ENCODE assay signal across 8 cellular contexts in the genomic region with DNA sequence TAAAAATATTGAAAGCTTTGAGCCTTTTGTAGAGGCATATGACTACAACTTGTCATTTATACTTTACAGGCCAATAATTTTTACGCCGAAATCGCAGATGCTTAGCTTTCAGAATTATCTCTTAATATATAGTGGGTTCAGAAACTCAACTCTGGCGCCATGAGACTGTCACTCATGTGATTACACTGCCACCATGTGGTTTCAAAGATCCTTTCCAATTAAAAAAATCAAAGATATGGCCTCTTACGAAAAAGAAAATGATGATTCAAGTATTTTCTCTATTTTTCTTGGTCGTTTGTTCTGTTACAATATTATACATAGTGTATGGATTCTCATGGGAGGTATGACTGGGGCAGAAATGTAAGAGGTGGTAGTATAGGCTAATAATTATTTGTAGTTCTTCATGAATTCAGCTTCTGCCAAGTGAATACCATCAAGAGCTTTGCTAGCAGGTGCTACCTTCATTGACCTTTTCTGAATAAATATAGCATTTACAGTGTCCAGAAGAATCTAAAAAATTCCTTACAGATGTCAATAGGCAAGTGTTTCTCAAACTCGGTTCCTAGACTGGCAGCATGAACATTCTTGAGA.
DNase-seq lines count a peak whose midpoint lies in the region; ATAC-seq and TF ChIP-seq lines count a peak whose summit lies in the region.

No MANE protein-coding gene starts in this region.

- no peak overlapping the region for H3K18ac ChIP-seq in mesendoderm (ENCODE audit: low read length)

- H3K4me2 ChIP-seq in mesendoderm (ENCODE audit: low read length): no peak overlapping the region

- CTCF ChIA-PET in AG04450 (lab: Charles Lee): interaction anchor here (0.6 to 4.2 kb wide), 73 partner anchors 10 to 822 kb away, joined by 3 to 138 read pairs (median 4); no protein-coding TSS in a partner anchor

- H3K36me3 ChIP-seq in mesendoderm (ENCODE audit: control insufficient read depth, insufficient read depth, low read length): no peaks in the 10 kb centered on the region

- no peaks in the 10 kb centered on the region for H3K79me1 ChIP-seq in mesendoderm (ENCODE audit: low read length)

- WGBS in mesendoderm (ENCODE audit: extremely low coverage, insufficient coverage, low lambda C conversion rate): no CpG with 5 or more reads among the region's 7 CpGs

- H3K56ac ChIP-seq in mesendoderm (ENCODE audit: low read length): no peak overlapping the region

- no peaks in the 10 kb centered on the region for H3K79me2 ChIP-seq in mesendoderm (ENCODE audit: control insufficient read depth, insufficient read depth, low read length)

- no peak overlapping the region for H4K8ac ChIP-seq in mesendoderm (ENCODE audit: low read depth, low read length)

- H3K4me1 ChIP-seq in mesendoderm (ENCODE audit: control insufficient read depth, low read depth, low read length): no peaks in the 10 kb centered on the region

- DNase-seq in AG04450 (ENCODE audit: low read depth, low spot score) (peak; percentile 2), NCI-H446 treated with DMSO at 0.1 percent for 48 hours (lab: John Stamatoyannopoulos, UW) (peak; percentile 38), cerebellum (ENCODE audit: low spot score) (peak; percentile 3), mesendoderm (peak; percentile 34), ecto neural progenitor cell (ENCODE audit: low spot score) (no peak)
- DNase-seq in stimulated activated CD8-positive, alpha-beta memory T cell treated with anti-CD3 and anti-CD28 coated beads, Interleukin-4, amount 100 ng/mL, for 48 hours: no peak

- no peak overlapping the region for H2BK120ac ChIP-seq in mesendoderm (ENCODE audit: low read depth, low read length)

- H3K27ac ChIP-seq in AG04450 (ENCODE audit: low read depth, low read length) (no peak overlapping the region), mesendoderm (ENCODE audit: low read depth, low read length) (no peak overlapping the region)

- H3K9ac ChIP-seq in mesendoderm (ENCODE audit: low read length): no peak overlapping the region

- H2AK5ac ChIP-seq in mesendoderm (ENCODE audit: low read length): no peak overlapping the region

- ATAC-seq in GM18498 (IDR thresholded peaks at IDR 0.05; ENCODE audit: unreplicated experiment) (peak; percentile 83), HG03045 (IDR thresholded peaks at IDR 0.05; ENCODE audit: unreplicated experiment) (peak; percentile 66)

- no peak overlapping the region for H2BK15ac ChIP-seq in mesendoderm (replicated peaks; ENCODE audit: low read depth)

- POLR2A ChIA-PET in AG04450 (lab: Yijun Ruan, JAX): no interaction called here

- no peak overlapping the region for H3K4me3 ChIP-seq in AG04450 (ENCODE audit: low read depth, low read length)
- H3K4me3 ChIP-seq in mesendoderm (ENCODE audit: low read length): no peak overlapping the region

- H3K27me3 ChIP-seq in AG04450 (ENCODE audit: control insufficient read depth, insufficient read depth, low read length) (peaks cover 3% of the 10 kb centered on the region), mesendoderm (ENCODE audit: insufficient read depth, low read length, poor library complexity) (no peaks in the 10 kb centered on the region)

- no peak overlapping the region for H2BK5ac ChIP-seq in mesendoderm (ENCODE audit: low read length)

- H3K9me3 ChIP-seq in AG04450 (ENCODE audit: control insufficient read depth, insufficient read depth, low read length): no peaks in the 10 kb centered on the region

- H3K23ac ChIP-seq in mesendoderm (ENCODE audit: low read length): no peak overlapping the region

- peak; percentile 74 for TF ChIP-seq CTCF in AG04450 (IDR thresholded peaks at IDR 0.05; ENCODE audit: low read depth, low read length)

- H4K5ac ChIP-seq in mesendoderm (ENCODE audit: low read length): no peak overlapping the region

- H3K4ac ChIP-seq in mesendoderm (ENCODE audit: low read depth, low read length): no peak overlapping the region

Comparison
In these comparisons a context has a peak if more than half of its experiments do, and no peak if none do; other contexts are left out.
1. DNase-seq: peak in AG04450 (single experiment), NCI-H446 treated with DMSO at 0.1 percent for 48 hours (single experiment), cerebellum (single experiment) and mesendoderm (single experiment); none in ecto neural progenitor cell (single experiment) and stimulated activated CD8-positive, alpha-beta memory T cell treated with anti-CD3 and anti-CD28 coated beads, Interleukin-4, amount 100 ng/mL, for 48 hours (single experiment).